Comparison of ENCODE assay signal across 10 cellular contexts in genomic region chr6:111663232-111663631, GRCh38. TPM values are rescaled to one million over a fixed set of nuclear protein-coding genes. Genes with fewer than 3 reads are reported as not detected.
DNase-seq lines count a peak whose midpoint lies in the region; ATAC-seq and TF ChIP-seq lines count a peak whose summit lies in the region.
"Had no signal": no experiment of that assay in that cellular context is flagged by ENCODE, and none has a peak within 500 bp of the region (broad histone marks: within the 10 kb centered on the region; RNA-seq: fewer than 3 reads in every experiment).

No MANE protein-coding gene starts in this region.

- no peaks in the 10 kb centered on the region for H3K79me2 ChIP-seq in H9 (ENCODE audit: insufficient read depth, low read length)

- peak overlapping the region; percentile 21 to 94 (median 68); a peak in 2 of 7 replicates for H3K27ac Mint-ChIP-seq in H9
- peak overlapping the region; percentile 42 for H3K27ac Mint-ChIP-seq in activated naive CD8-positive, alpha-beta T cell treated with anti-CD3 and anti-CD28 coated beads for 36 hours

- H3K23ac ChIP-seq in H9 (ENCODE audit: insufficient read length, low read depth, low read length), result no peak overlapping the region

- H2AK5ac ChIP-seq in H9 (ENCODE audit: insufficient read length, low read length), result no peak overlapping the region

- H2BK12ac ChIP-seq in H9 (ENCODE audit: insufficient read length, low read depth, low read length), result no peak overlapping the region

- no peak overlapping the region for H3K4ac ChIP-seq in H9 (ENCODE audit: low read depth, low read length)

- no peaks in the 10 kb centered on the region for H4K20me1 ChIP-seq in H9 (ENCODE audit: control insufficient read depth, insufficient read depth, insufficient read length)

- TF ChIP-seq CTCF in H9 (conservative IDR thresholded peaks at IDR 0.05) (no peak), sigmoid colon (IDR thresholded peaks at IDR 0.05) (no peak)

- no peak overlapping the region for H2BK5ac ChIP-seq in H9 (ENCODE audit: insufficient read length, low read length)

- H3K36me3 ChIP-seq in sigmoid colon, result no peaks in the 10 kb centered on the region

- no peak overlapping the region for H4K91ac ChIP-seq in H9 (ENCODE audit: insufficient read length, low read depth, low read length)

- peak; percentile 46 for DNase-seq in H9
- DNase-seq in activated naive CD8-positive, alpha-beta T cell treated with anti-CD3 and anti-CD28 coated beads for 36 hours, result no peak
- DNase-seq in right cardiac atrium, result peak; percentile 66 to 94 (median 85)
- DNase-seq in sigmoid colon, result peak; percentile 82
- DNase-seq in NCI-H128 (lab: John Stamatoyannopoulos, UW; ENCODE audit: unreplicated experiment), result no peak
- DNase-seq in NCI-H146 (lab: John Stamatoyannopoulos, UW), result no peak
- DNase-seq: kidney glomerular epithelial cell, NCI-H524 had no signal

- ATAC-seq in right cardiac atrium, result peak; percentile 56 to 79
- ATAC-seq in HG02763 (IDR thresholded peaks at IDR 0.05; ENCODE audit: unreplicated experiment), result no peak
- ATAC-seq in GM21367 (IDR thresholded peaks at IDR 0.05; ENCODE audit: unreplicated experiment), result no peak

- intact Hi-C loops in right cardiac atrium (cut with DNase I) (loop anchor here in 2 of 4 donors (10.0 kb wide), 1 partner anchor 58 kb away; the partner anchor contains the start of gene TRAF3IP2 (in 2 of the 2)), sigmoid colon (cut with DNase I) (loop anchor here (2.0 to 5.0 kb wide), 3 partner anchors 28 to 181 kb away; partner anchors contain the start of genes REV3L and TRAF3IP2)

- no peaks in the 10 kb centered on the region for H3K9me3 Mint-ChIP-seq in H9
- no peaks in the 10 kb centered on the region for H3K9me3 Mint-ChIP-seq in activated naive CD8-positive, alpha-beta T cell treated with anti-CD3 and anti-CD28 coated beads for 36 hours

- TF ChIP-seq EP300 in sigmoid colon (IDR thresholded peaks at IDR 0.05), result peak in 1 of 4 donors; percentile 58

- no peak overlapping the region for H2BK15ac ChIP-seq in H9 (ENCODE audit: low read depth, low read length)

- H3K79me1 ChIP-seq in H9 (ENCODE audit: insufficient read depth, low read depth, low read length, poor library complexity, severe bottlenecking), result no peaks in the 10 kb centered on the region

- H3K18ac ChIP-seq in H9 (ENCODE audit: insufficient read length, low read depth, low read length), result no peak overlapping the region

- H3K14ac ChIP-seq in H9 (ENCODE audit: insufficient read depth, low read length), result no peak overlapping the region

- H2BK20ac ChIP-seq in H9 (ENCODE audit: low read depth, low read length, poor library complexity, severe bottlenecking), result no peak overlapping the region

- peak overlapping the region in 1 of 2 experiments; percentile 54; a peak in 2 of 5 replicates for H3K4me3 Mint-ChIP-seq in H9
- H3K4me3 Mint-ChIP-seq in activated naive CD8-positive, alpha-beta T cell treated with anti-CD3 and anti-CD28 coated beads for 36 hours, result no peak overlapping the region

- H3K27ac ChIP-seq in H9 (ENCODE audit: insufficient read length, low read depth, low read length), result no peak overlapping the region
- peak overlapping the region; percentile 97 for H3K27ac ChIP-seq in right cardiac atrium (ENCODE audit: low read length)
- H3K27ac ChIP-seq in sigmoid colon, result peak overlapping the region; percentile 66 to 85 (median 79)

- peaks cover 39 to 50% of the 10 kb centered on the region in 2 experiments for H3K4me1 Mint-ChIP-seq in H9
- H3K4me1 Mint-ChIP-seq in activated naive CD8-positive, alpha-beta T cell treated with anti-CD3 and anti-CD28 coated beads for 36 hours, result peaks cover 5% of the 10 kb centered on the region

- TF ChIP-seq POLR2A in sigmoid colon (IDR thresholded peaks at IDR 0.05), result no peak

- H3K4me2 ChIP-seq in H9 (ENCODE audit: insufficient read depth, insufficient read length, low read length), result peak overlapping the region; percentile 25

- H3K4me3 ChIP-seq in right cardiac atrium (ENCODE audit: low read length) (no peak overlapping the region), sigmoid colon (no peak overlapping the region)

- peaks cover 0 to 4% (median 2%) of the 10 kb centered on the region in 3 experiments; a peak in 2 of 7 replicates for H3K36me3 Mint-ChIP-seq in H9 (ENCODE audit: insufficient read depth in 1 of 3, low read depth in 3 of 3)
- peaks cover 42% of the 10 kb centered on the region for H3K36me3 Mint-ChIP-seq in activated naive CD8-positive, alpha-beta T cell treated with anti-CD3 and anti-CD28 coated beads for 36 hours

- H3K4me1 ChIP-seq in H9 (ENCODE audit: insufficient read depth, low read length) (peaks cover 19% of the 10 kb centered on the region), right cardiac atrium (ENCODE audit: control insufficient read depth, insufficient read depth, low read length) (peaks cover 21% of the 10 kb centered on the region), sigmoid colon (peaks cover 0 to 97% (median 78%) of the 10 kb centered on the region in 4 donors)

- H3K23me2 ChIP-seq in H9 (ENCODE audit: insufficient read length, low read depth, low read length, poor library complexity, severe bottlenecking), result no peaks in the 10 kb centered on the region

- H3K27me3 ChIP-seq in H9 (ENCODE audit: insufficient read depth, low read length), result no peaks in the 10 kb centered on the region
- no peaks in the 10 kb centered on the region for H3K27me3 ChIP-seq in right cardiac atrium (ENCODE audit: control insufficient read depth, insufficient read depth)
- no peaks in the 10 kb centered on the region for H3K27me3 ChIP-seq in sigmoid colon

- no peak overlapping the region for H4K8ac ChIP-seq in H9 (replicated peaks; ENCODE audit: insufficient read length, low read depth, low read length)

- no peak overlapping the region for H3K9ac ChIP-seq in H9 (ENCODE audit: extremely low read depth, insufficient read length, low read length)

- H3K9me3 ChIP-seq in H9 (ENCODE audit: control insufficient read depth, low read depth, low read length) (no peaks in the 10 kb centered on the region), right cardiac atrium (ENCODE audit: control insufficient read depth, low read length) (no peaks in the 10 kb centered on the region), sigmoid colon (no peaks in the 10 kb centered on the region)

- H2AFZ ChIP-seq in H9 (ENCODE audit: low read length), result no peak overlapping the region

- H4K5ac ChIP-seq in H9 (ENCODE audit: insufficient read length, low read depth, low read length), result no peak overlapping the region

- H2BK120ac ChIP-seq in H9 (ENCODE audit: low read depth, low read length, poor library complexity, severe bottlenecking), result no peak overlapping the region

- no peaks in the 10 kb centered on the region; the same call in 1 of the 2 replicates for H3K27me3 Mint-ChIP-seq in H9 (ENCODE audit: low read depth)
- no peaks in the 10 kb centered on the region for H3K27me3 Mint-ChIP-seq in activated naive CD8-positive, alpha-beta T cell treated with anti-CD3 and anti-CD28 coated beads for 36 hours

- H3T11ph ChIP-seq in H9 (ENCODE audit: low read length), result no peak overlapping the region

- H3K56ac ChIP-seq in H9 (ENCODE audit: insufficient read length, low read depth, low read length), result no peak overlapping the region

- no CpG with 5 or more reads among the region's 6 CpGs for WGBS in H9 (ENCODE audit: extremely low coverage, insufficient read length, low lambda C conversion rate)
- 36% methylated on average over 6 of the region's 6 CpGs for WGBS in right cardiac atrium
- WGBS in sigmoid colon, 2 donors, result 64 to 88% methylated on average over 6 of the region's 6 CpGs

RNA-seq across cellular contexts. Expression of gene TRAF3IP2, which starts 57.6 kb away (rescaled TPM):
- total RNA-seq in H9 (2021) (14.4 and 14.7 TPM in 2 replicates), right cardiac atrium (10 to 100 TPM; 12.7 to 16.0 (median 13.1) TPM), sigmoid colon (10 to 100 TPM; 15.8 to 21.4 (median 17.3) TPM)
- 10 to 100 TPM; 23.0 to 24.6 TPM for total RNA-seq in activated naive CD8-positive, alpha-beta T cell treated with anti-CD3 and anti-CD28 coated beads for 36 hours
- polyA plus RNA-seq in right cardiac atrium (14.1 TPM), sigmoid colon (10 to 100 TPM; 39.2 to 58.5 (median 48.0) TPM)

Comparison
In these comparisons a context has a peak if more than half of its experiments do, and no peak if none do; other contexts are left out.
1. DNase-seq: peak in H9 (single experiment), right cardiac atrium (3 of 3) and sigmoid colon (single experiment); none in activated naive CD8-positive, alpha-beta T cell treated with anti-CD3 and anti-CD28 coated beads for 36 hours (single experiment), NCI-H128 (single experiment) and NCI-H146 (single experiment).
2. ATAC-seq: peak in right cardiac atrium (2 of 2); none in HG02763 (single experiment) and GM21367 (single experiment).